In genomic region chr7:102395958-102396709, GRCh38 we compare ENCODE assay signal across 8 cellular contexts. TPM values are rescaled to one million over a fixed set of nuclear protein-coding genes. Genes with fewer than 3 reads are reported as not detected.
A peak's percentile ranks its signal among the peaks of the same experiment; 100 is the strongest.
DNase-seq lines count a peak whose midpoint lies in the region; ATAC-seq and TF ChIP-seq lines count a peak whose summit lies in the region.

A gene with protein sequence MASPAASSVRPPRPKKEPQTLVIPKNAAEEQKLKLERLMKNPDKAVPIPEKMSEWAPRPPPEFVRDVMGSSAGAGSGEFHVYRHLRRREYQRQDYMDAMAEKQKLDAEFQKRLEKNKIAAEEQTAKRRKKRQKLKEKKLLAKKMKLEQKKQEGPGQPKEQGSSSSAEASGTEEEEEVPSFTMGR (plus strand): TSS chr7:102396363. CDS start chr7:102396412, 49 bp downstream.

- H3K4me3 ChIP-seq in GM12875 (ENCODE audit: low read depth, low read length) (peak within 1 kb of the TSS; percentile 96), cardiac muscle cell (peak within 1 kb of the TSS; percentile 90), parathyroid adenoma (ENCODE audit: low read depth, low read length) (peak within 1 kb of the TSS; percentile 95), tibial artery (peak within 1 kb of the TSS; percentile 74 to 95)

- ATAC-seq in HG02798 (IDR thresholded peaks at IDR 0.05; ENCODE audit: poor library complexity, unreplicated experiment): peak; percentile 99

- H2AFZ ChIP-seq in parathyroid adenoma: peak within 1 kb of the TSS; percentile 92

- H3K27ac ChIP-seq in cardiac muscle cell (peak within 1 kb of the TSS; percentile 91), parathyroid adenoma (peak within 1 kb of the TSS; percentile 84), tibial artery (peak within 1 kb of the TSS; percentile 81 to 85)

- no peak for TF ChIP-seq CTCF in GM12875 (IDR thresholded peaks at IDR 0.05; ENCODE audit: borderline replicate concordance, insufficient read depth, low read depth, low read length)
- no peak for TF ChIP-seq CTCF in cardiac muscle cell (IDR thresholded peaks at IDR 0.05; ENCODE audit: low read depth, low read length)
- no peak for TF ChIP-seq CTCF in parathyroid adenoma (IDR thresholded peaks at IDR 0.05)
- TF ChIP-seq CTCF in tibial artery (IDR thresholded peaks at IDR 0.05): no peak

- H3K36me3 ChIP-seq in cardiac muscle cell: peaks cover 25% of the 10 kb centered on the region
- no peaks in the 10 kb centered on the region for H3K36me3 ChIP-seq in parathyroid adenoma (ENCODE audit: control insufficient read depth, insufficient read depth, low read length)
- H3K36me3 ChIP-seq in tibial artery: peaks cover 16 to 34% (median 18%) of the 10 kb centered on the region in 3 donors

- DNase-seq in NCI-H1436 (lab: John Stamatoyannopoulos, UW) (peak; percentile 82), SW480 (ENCODE audit: low spot score) (peak; percentile 99), cardiac muscle cell (ENCODE audit: low read depth in 1 of 2, low spot score in 1 of 2) (peak; percentile 91 to 93), tibial artery (peak; percentile 81 to 89)
- DNase-seq in activated naive CD8-positive, alpha-beta T cell treated with anti-CD3 and anti-CD28 coated beads, Interleukin-2, amount 50 U/mL, for 16 hours (ENCODE audit: low read depth, low spot score): peak; percentile 65

- H3K9ac ChIP-seq in parathyroid adenoma: peak within 1 kb of the TSS; percentile 25

- H3K79me2 ChIP-seq in parathyroid adenoma: peaks cover 23% of the 10 kb centered on the region

- H3K4me1 ChIP-seq in cardiac muscle cell (ENCODE audit: low read depth): no peaks in the 10 kb centered on the region
- peaks cover 12% of the 10 kb centered on the region for H3K4me1 ChIP-seq in parathyroid adenoma
- peaks cover 0 to 17% (median 10%) of the 10 kb centered on the region in 4 donors for H3K4me1 ChIP-seq in tibial artery

- intact Hi-C loops in tibial artery (cut with DNase I; ENCODE audit: low total_unique reads): no loop called here

- H3K27me3 ChIP-seq in cardiac muscle cell (no peaks in the 10 kb centered on the region), parathyroid adenoma (ENCODE audit: control insufficient read depth, insufficient read depth, low read length) (no peaks in the 10 kb centered on the region), tibial artery (no peaks in the 10 kb centered on the region)

- H3K9me3 ChIP-seq in cardiac muscle cell (ENCODE audit: low read depth) (no peaks in the 10 kb centered on the region), parathyroid adenoma (ENCODE audit: control insufficient read depth, low read length) (no peaks in the 10 kb centered on the region), tibial artery (no peaks in the 10 kb centered on the region)

- H3K4me2 ChIP-seq in parathyroid adenoma (ENCODE audit: low read length): peak within 1 kb of the TSS; percentile 99

RNA-seq across cellular contexts. Expression of the gene that starts here (rescaled TPM):
- 46.9 and 60.1 TPM in 2 replicates for total RNA-seq in cardiac muscle cell
- polyA plus RNA-seq in cardiac muscle cell: 60.0 and 76.3 TPM in 2 replicates

Comparison
In these comparisons a context has a peak if more than half of its experiments do, and no peak if none do; other contexts are left out.
1. Peak in every context shown above with its lines: DNase-seq, ATAC-seq, H3K4me3 ChIP-seq and H3K27ac ChIP-seq.